ENCODE assay signal across 36 cellular contexts in the genomic region with DNA sequence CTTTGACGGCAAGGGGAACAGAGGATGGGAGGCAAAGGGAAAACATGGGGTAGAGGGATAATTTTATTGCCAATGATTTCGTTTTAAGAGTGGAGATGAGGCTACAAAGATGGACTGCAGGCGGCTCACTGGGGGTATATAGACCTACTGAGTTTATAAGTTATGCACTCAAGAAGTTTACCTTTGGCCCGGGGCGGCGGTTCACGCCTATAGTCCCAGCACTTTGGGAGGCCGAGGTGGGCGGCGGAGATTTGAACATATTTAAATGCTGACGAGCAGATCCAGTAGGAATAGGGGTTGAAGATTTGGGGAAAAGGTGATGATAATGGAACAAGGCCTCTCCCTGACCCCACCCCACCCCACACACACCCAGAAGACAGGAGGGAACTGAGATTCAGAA. TPM values are rescaled to one million over a fixed set of nuclear protein-coding genes. Genes with fewer than 3 reads are reported as not detected.
DNase-seq lines count a peak whose midpoint lies in the region; ATAC-seq, FAIRE-seq and TF ChIP-seq lines count a peak whose summit lies in the region.
"Had no signal": no experiment of that assay in that cellular context is flagged by ENCODE, and none has a peak within 500 bp of the region (broad histone marks: within the 10 kb centered on the region; RNA-seq: fewer than 3 reads in every experiment).

No MANE protein-coding gene starts in this region.

- H3K4me2 ChIP-seq in GM23248 (ENCODE audit: unreplicated experiment): peak overlapping the region; percentile 98
- H3K4me2 ChIP-seq: neural progenitor cell had no signal

- intact Hi-C loops in esophagus squamous epithelium (cut with DNase I): no loop called here
- intact Hi-C loops in sigmoid colon (cut with DNase I): no loop called here

- no peak for FAIRE-seq in small intestine (lab: Jason Lieb, UNC)

- ATAC-seq in GM19463 (IDR thresholded peaks at IDR 0.05; ENCODE audit: unreplicated experiment): no peak
- ATAC-seq: activated T-helper 17 cell treated with anti-CD3 and anti-CD28 coated beads, Interleukin-2, amount 50 U/mL, for 72 hours; left lobe of liver had no signal

- TF ChIP-seq POLR2A in esophagus squamous epithelium (IDR thresholded peaks at IDR 0.05): no peak
- TF ChIP-seq POLR2A in sigmoid colon (IDR thresholded peaks at IDR 0.05): no peak

- POLR2A ChIA-PET in RWPE1 (lab: Yijun Ruan, JAX; ENCODE audit: low non-redundant PET): no interaction called here

- CTCF ChIA-PET in RWPE1 (lab: Yijun Ruan, JAX): no interaction called here

- H3K9ac ChIP-seq in GM23248: peak overlapping the region; percentile 86
- H3K9ac ChIP-seq: neural progenitor cell, parathyroid adenoma had no signal

- TF ChIP-seq EP300 in sigmoid colon (IDR thresholded peaks at IDR 0.05): no peak

- H3K79me2 ChIP-seq in GM23248 (ENCODE audit: insufficient read depth): peaks cover 59% of the 10 kb centered on the region
- H3K79me2 ChIP-seq: parathyroid adenoma had no signal

- no peak for TF ChIP-seq CTCF in RWPE1 (conservative IDR thresholded peaks at IDR 0.05; ENCODE audit: low read depth)
- TF ChIP-seq CTCF in esophagus squamous epithelium (IDR thresholded peaks at IDR 0.05): no peak
- TF ChIP-seq CTCF in sigmoid colon (IDR thresholded peaks at IDR 0.05): no peak

- H2AFZ ChIP-seq in GM23248: no peak overlapping the region
- H2AFZ ChIP-seq: neural progenitor cell, parathyroid adenoma had no signal

- H3K9me3 ChIP-seq in GM23248 (ENCODE audit: low read depth): no peaks in the 10 kb centered on the region
- no peaks in the 10 kb centered on the region for H3K9me3 ChIP-seq in esophagus squamous epithelium
- H3K9me3 ChIP-seq in small intestine (ENCODE audit: control insufficient read depth, low read depth): no peaks in the 10 kb centered on the region
- H3K9me3 ChIP-seq in sigmoid colon: no peaks in the 10 kb centered on the region
- H3K9me3 ChIP-seq: ascending aorta, SJCRH30, spleen, thyroid gland had no signal

- peak overlapping the region; percentile 88; the same call in 1 of the 2 replicates for H3K27ac ChIP-seq in GM23248
- peak overlapping the region; percentile 96 for H3K27ac ChIP-seq in RWPE1
- peak overlapping the region; percentile 70 to 85 (median 84) for H3K27ac ChIP-seq in esophagus squamous epithelium
- peak overlapping the region; percentile 6 to 75 for H3K27ac ChIP-seq in small intestine (ENCODE audit: low read depth in 1 of 2, low read length in 1 of 2)
- H3K27ac ChIP-seq in sigmoid colon: peak overlapping the region in 1 of 4 donors; percentile 31
- H3K27ac ChIP-seq: ascending aorta, neural progenitor cell, parathyroid adenoma, SJCRH30, spleen, thyroid gland, VCaP had no signal

- peak overlapping the region; percentile 91 for H3K4me3 ChIP-seq in GM23248
- H3K4me3 ChIP-seq in esophagus squamous epithelium: peak overlapping the region; percentile 12 to 57 (median 30)
- peak overlapping the region in 1 of 2 donors; percentile 43 for H3K4me3 ChIP-seq in small intestine (ENCODE audit: low read depth in 1 of 2, low read length in 2 of 2)
- no peak overlapping the region for H3K4me3 ChIP-seq in sigmoid colon
- H3K4me3 ChIP-seq: ascending aorta, neural progenitor cell, SJCRH30, spleen, thyroid gland had no signal

- H3F3A ChIP-seq in GM23248 (ENCODE audit: insufficient read depth): peaks cover 9% of the 10 kb centered on the region

- WGBS in GM23248 (ENCODE audit: low coverage in 1 of 2, low lambda C conversion rate in 2 of 2, missing lambda C conversion rate in 2 of 2), 2 experiments: 91% methylated on average over 11 of the region's 11 CpGs
- WGBS in esophagus squamous epithelium, 2 donors: 88 to 94% methylated on average over 11 of the region's 11 CpGs
- WGBS in small intestine, 3 donors: 59 to 86% (median 74%) methylated on average over 11 of the region's 11 CpGs
- WGBS in sigmoid colon, 2 donors: 57 to 90% methylated on average over 11 of the region's 11 CpGs

- no peaks in the 10 kb centered on the region for H3K9me2 ChIP-seq in GM23248 (ENCODE audit: insufficient read depth)

- H3K27me3 ChIP-seq in GM23248 (replicated peaks; ENCODE audit: insufficient read depth) (no peaks in the 10 kb centered on the region), esophagus squamous epithelium (no peaks in the 10 kb centered on the region), small intestine (ENCODE audit: control insufficient read depth in 2 of 2, insufficient read depth in 2 of 2, low read length in 2 of 2) (no peaks in the 10 kb centered on the region), sigmoid colon (no peaks in the 10 kb centered on the region)
- H3K27me3 ChIP-seq: ascending aorta, SJCRH30, spleen, thyroid gland had no signal

- H3K36me3 ChIP-seq in GM23248 (ENCODE audit: low read depth): 0 out of 2 replicates have a peak, but pooled peaks cover under 1% of the 10 kb centered on the region
- H3K36me3 ChIP-seq in esophagus squamous epithelium: no peaks in the 10 kb centered on the region
- no peaks in the 10 kb centered on the region for H3K36me3 ChIP-seq in small intestine (ENCODE audit: control insufficient read depth in 2 of 2, insufficient read depth in 2 of 2, low read length in 2 of 2)
- H3K36me3 ChIP-seq in sigmoid colon: no peaks in the 10 kb centered on the region
- H3K36me3 ChIP-seq: ascending aorta, neural progenitor cell, SJCRH30, spleen, thyroid gland had no signal

- no peak for DNase-seq in GM23248
- no peak for DNase-seq in RWPE1 (ENCODE audit: low spot score)
- no peak for DNase-seq in esophagus squamous epithelium (lab: John Stamatoyannopoulos, UW)
- DNase-seq in small intestine: no peak
- DNase-seq in inferior parietal cortex (ENCODE audit: extremely low spot score): no peak
- DNase-seq in NCI-H69 (lab: John Stamatoyannopoulos, UW): no peak
- DNase-seq in sigmoid colon: no peak
- DNase-seq: activated CD4-positive, alpha-beta T cell treated with anti-CD3 and anti-CD28 coated beads for 48 hours; activated naive CD4-positive, alpha-beta T cell treated with anti-CD3 and anti-CD28 coated beads, Interleukin-2, amount 50 U/mL, for 16 hours; Calu3; central memory CD4-positive, alpha-beta T cell; dermis blood vessel endothelial cell; DMS79 treated with DMSO at 0.1 percent for 48 hours; GDM1; hypothalamus; NCI-H1048; NCI-H1694; NCI-H2171; retina; SJCRH30; spleen; stimulated activated CD8-positive, alpha-beta memory T cell treated with anti-CD3 and anti-CD28 coated beads, Interleukin-4, amount 100 ng/mL, for 48 hours; SW 1271; T-helper 9 cell; thyroid gland had no signal

- no peaks in the 10 kb centered on the region for H4K20me1 ChIP-seq in GM23248 (ENCODE audit: insufficient read depth)

- in situ Hi-C loops in GM23248 (cut with MboI): no loop called here

- H3K4me1 ChIP-seq in GM23248 (ENCODE audit: insufficient read depth): peaks cover 32% of the 10 kb centered on the region; the same call in 1 of the 2 replicates
- peaks cover 4 to 70% (median 7%) of the 10 kb centered on the region in 3 donors for H3K4me1 ChIP-seq in esophagus squamous epithelium
- H3K4me1 ChIP-seq in small intestine (ENCODE audit: control insufficient read depth in 2 of 2, insufficient read depth in 1 of 2, low read depth in 1 of 2, low read length in 1 of 2): peaks cover 0 to 2% of the 10 kb centered on the region in 2 donors
- H3K4me1 ChIP-seq in sigmoid colon: peaks cover 0 to 10% (median 0%) of the 10 kb centered on the region in 4 donors
- H3K4me1 ChIP-seq: ascending aorta, SJCRH30, spleen, thyroid gland had no signal

RNA-seq across cellular contexts. Expression of gene SLAMF9, which starts 8.1 kb away (rescaled TPM):
- total RNA-seq in GM23248 (2014; rRNA removed; shearing (Covaris generic)): not detected in 2 replicates
- polyA plus RNA-seq in GM23248 (2016; fragmentation: Nextera tagmentation; extraction: Ambion mirVana) (0.48 and 0.51 TPM in 2 replicates), small intestine (not detected), sigmoid colon (under 1 TPM in 1 of 3 donors, not detected in 2; 0.15 TPM)
- total RNA-seq in esophagus squamous epithelium (under 1 TPM in 2 of 4 donors, not detected in 2; 0.92 to 0.99 TPM), sigmoid colon (not detected)
- total RNA-seq: activated T-helper 17 cell treated with anti-CD3 and anti-CD28 coated beads, Interleukin-2, amount 50 U/mL, for 72 hours; ascending aorta; Calu3; dermis blood vessel endothelial cell; fibroblast of lung; NCI-H460; SJCRH30; thyroid gland had no signal
- polyA plus RNA-seq: AG04450, fibroblast of lung had no signal

RNA-seq across cellular contexts. Expression of gene IGSF9, which starts 16.8 kb away (rescaled TPM):
- total RNA-seq in GM23248 (2014; rRNA removed; shearing (Covaris generic)): not detected in 2 replicates
- 0.13 TPM in 1 of 2 replicates, not detected in the other for polyA plus RNA-seq in GM23248 (2016; fragmentation: Nextera tagmentation; extraction: Ambion mirVana)
- total RNA-seq in esophagus squamous epithelium: 10 to 100 TPM in 1 of 4 donors, 1 to 10 TPM in 3; 4.2 to 12.0 (median 8.8) TPM
- polyA plus RNA-seq in small intestine: 10 to 100 TPM in 2 of 3 donors, 1 to 10 TPM in 1; 3.1 to 34.6 (median 18.1) TPM
- under 1 TPM in 1 of 4 donors, not detected in 3; under 0.01 TPM for total RNA-seq in sigmoid colon
- polyA plus RNA-seq in sigmoid colon: 10 to 100 TPM in 2 of 3 donors, 1 to 10 TPM in 1; 6.9 to 16.3 (median 11.4) TPM
- total RNA-seq: activated T-helper 17 cell treated with anti-CD3 and anti-CD28 coated beads, Interleukin-2, amount 50 U/mL, for 72 hours; dermis blood vessel endothelial cell; NCI-H460; RPMI7951 had no signal
- polyA plus RNA-seq: AG04450, fibroblast of lung had no signal

RNA-seq across cellular contexts. Expression of gene TAGLN2, which starts 36.9 kb away (rescaled TPM):
- 360 and 400 TPM in 2 replicates for total RNA-seq in GM23248 (2014; rRNA removed; shearing (Covaris generic))
- polyA plus RNA-seq in GM23248 (2016; fragmentation: Nextera tagmentation; extraction: Ambion mirVana): 692 and 713 TPM in 2 replicates
- 100 to 1,000 TPM; 308 to 468 (median 357) TPM for total RNA-seq in esophagus squamous epithelium
- 100 to 1,000 TPM; 384 to 472 (median 416) TPM for polyA plus RNA-seq in small intestine
- 100 to 1,000 TPM in 2 of 4 donors, 10 to 100 TPM in 2; 88.8 to 109 (median 99.0) TPM for total RNA-seq in sigmoid colon
- 100 to 1,000 TPM; 383 to 770 (median 531) TPM for polyA plus RNA-seq in sigmoid colon

Comparison
In these comparisons a context has a peak if more than half of its experiments do, and no peak if none do; other contexts are left out.
1. H3K4me3 ChIP-seq: peak in GM23248 (single experiment) and esophagus squamous epithelium (4 of 4); none in sigmoid colon (0 of 4).